In genomic region chr11:66639066-66639813, GRCh38 we compare ENCODE assay signal across 8 cellular contexts. TPM values are rescaled to one million over a fixed set of nuclear protein-coding genes. Genes with fewer than 3 reads are reported as not detected.
DNase-seq lines count a peak whose midpoint lies in the region; ATAC-seq and TF ChIP-seq lines count a peak whose summit lies in the region.

No MANE protein-coding gene starts in this region.

- no peak overlapping the region for H2BK5ac ChIP-seq in mesendoderm (ENCODE audit: low read length)

- peaks cover 67% of the 10 kb centered on the region for H3K79me2 ChIP-seq in mesendoderm (ENCODE audit: control insufficient read depth, insufficient read depth, low read length)

- TF ChIP-seq CTCF in RWPE2 (IDR thresholded peaks at IDR 0.05; ENCODE audit: poor library complexity, severe bottlenecking), result no peak
- peak; percentile 45 for TF ChIP-seq CTCF in type B pancreatic cell (conservative IDR thresholded peaks at IDR 0.05)

- peak overlapping the region; percentile 96 for H3K4me3 Mint-ChIP-seq in dendritic cell treated with granulocyte-macrophage colony-stimulating factor and Interleukin-4, amounts not matched to agents 40 ng/mL and 50 ng/mL, for 4 days
- peak overlapping the region; percentile 99 for H3K4me3 Mint-ChIP-seq in type B pancreatic cell

- no peak overlapping the region for H4K5ac ChIP-seq in mesendoderm (ENCODE audit: low read length)

- WGBS in mesendoderm (ENCODE audit: extremely low coverage, insufficient coverage, low lambda C conversion rate), result no CpG with 5 or more reads among the region's 27 CpGs

- peaks cover 86% of the 10 kb centered on the region for H3K36me3 Mint-ChIP-seq in dendritic cell treated with granulocyte-macrophage colony-stimulating factor and Interleukin-4, amounts not matched to agents 40 ng/mL and 50 ng/mL, for 4 days (ENCODE audit: low read depth)
- peaks cover 46% of the 10 kb centered on the region for H3K36me3 Mint-ChIP-seq in type B pancreatic cell

- peak overlapping the region; percentile 12 for H3K23ac ChIP-seq in mesendoderm (ENCODE audit: low read length)

- H3K4ac ChIP-seq in mesendoderm (ENCODE audit: low read depth, low read length), result peak overlapping the region; percentile 39

- H3K79me1 ChIP-seq in mesendoderm (ENCODE audit: low read length), result peaks cover 1% of the 10 kb centered on the region

- H3K9ac ChIP-seq in mesendoderm (ENCODE audit: low read length), result peak overlapping the region; percentile 97

- H3K27me3 ChIP-seq in RWPE2 (ENCODE audit: insufficient read depth, poor library complexity, severe bottlenecking) (no peaks in the 10 kb centered on the region), mesendoderm (ENCODE audit: insufficient read depth, low read length, poor library complexity) (no peaks in the 10 kb centered on the region)

- no peak overlapping the region for H2AK5ac ChIP-seq in mesendoderm (ENCODE audit: low read length)

- intact Hi-C loops in dendritic cell treated with granulocyte-macrophage colony-stimulating factor and Interleukin-4, amounts not matched to agents 40 ng/mL and 50 ng/mL, for 4 days (cut with micrococcal nuclease), result loop anchor here (5.0 kb wide), 1 partner anchor 38 kb away; the partner anchor contains the start of gene RBM4B

- H4K8ac ChIP-seq in mesendoderm (ENCODE audit: low read depth, low read length), result no peak overlapping the region

- H3K4me1 Mint-ChIP-seq in dendritic cell treated with granulocyte-macrophage colony-stimulating factor and Interleukin-4, amounts not matched to agents 40 ng/mL and 50 ng/mL, for 4 days (ENCODE audit: low read depth), result peaks cover 76% of the 10 kb centered on the region
- H3K4me1 Mint-ChIP-seq in type B pancreatic cell (ENCODE audit: unreplicated experiment), result peaks cover 52% of the 10 kb centered on the region

- H3K4me3 ChIP-seq in RWPE2 (ENCODE audit: severe bottlenecking) (peak overlapping the region; percentile 81), mesendoderm (ENCODE audit: low read length) (peak overlapping the region; percentile 95)

- H3K4me2 ChIP-seq in mesendoderm (ENCODE audit: low read length), result peak overlapping the region; percentile 89

- H2BK15ac ChIP-seq in mesendoderm (replicated peaks; ENCODE audit: low read depth), result no peak overlapping the region

- H3K9me3 Mint-ChIP-seq in dendritic cell treated with granulocyte-macrophage colony-stimulating factor and Interleukin-4, amounts not matched to agents 40 ng/mL and 50 ng/mL, for 4 days, result no peaks in the 10 kb centered on the region
- no peaks in the 10 kb centered on the region for H3K9me3 Mint-ChIP-seq in type B pancreatic cell

- H3K36me3 ChIP-seq in RWPE2 (ENCODE audit: low read depth) (peaks cover 68% of the 10 kb centered on the region), mesendoderm (ENCODE audit: control insufficient read depth, insufficient read depth, low read length) (peaks cover 5% of the 10 kb centered on the region)

- peak overlapping the region; percentile 61 for H3K27ac ChIP-seq in RWPE2 (ENCODE audit: poor library complexity, severe bottlenecking)
- peak overlapping the region; percentile 88 for H3K27ac ChIP-seq in mesendoderm (ENCODE audit: low read depth, low read length)

- no peaks in the 10 kb centered on the region for H3K27me3 Mint-ChIP-seq in dendritic cell treated with granulocyte-macrophage colony-stimulating factor and Interleukin-4, amounts not matched to agents 40 ng/mL and 50 ng/mL, for 4 days
- H3K27me3 Mint-ChIP-seq in type B pancreatic cell, result no peaks in the 10 kb centered on the region

- peak overlapping the region; percentile 99 for H3K56ac ChIP-seq in mesendoderm (ENCODE audit: low read length)

- peak; percentile 8 for DNase-seq in stimulated activated CD8-positive, alpha-beta memory T cell treated with anti-CD3 and anti-CD28 coated beads, Interleukin-12 subunit alpha, Interleukin-12 subunit beta, amount 100 ng/mL, for 4 hours (ENCODE audit: low read depth)
- no peak for DNase-seq in stimulated activated CD8-positive, alpha-beta memory T cell treated with anti-CD3 and anti-CD28 coated beads, Interleukin-4, amount 100 ng/mL, for 48 hours
- DNase-seq in RWPE2 (ENCODE audit: low spot score) (no peak), mesendoderm (peak; percentile 57), type B pancreatic cell (ENCODE audit: extremely low spot score, unreplicated experiment) (no peak), COLO829 (ENCODE audit: low spot score) (no peak)

- H3K27ac Mint-ChIP-seq in dendritic cell treated with granulocyte-macrophage colony-stimulating factor and Interleukin-4, amounts not matched to agents 40 ng/mL and 50 ng/mL, for 4 days, result peak overlapping the region; percentile 97
- H3K27ac Mint-ChIP-seq in type B pancreatic cell, result peak overlapping the region; percentile 99

- peaks cover 45% of the 10 kb centered on the region for H3K4me1 ChIP-seq in RWPE2 (ENCODE audit: insufficient read depth, poor library complexity, severe bottlenecking)
- peaks cover 5% of the 10 kb centered on the region for H3K4me1 ChIP-seq in mesendoderm (ENCODE audit: control insufficient read depth, low read depth, low read length)

- H3K9me3 ChIP-seq in RWPE2 (ENCODE audit: severe bottlenecking), result no peaks in the 10 kb centered on the region

- H2BK120ac ChIP-seq in mesendoderm (ENCODE audit: low read depth, low read length), result peak overlapping the region; percentile 4

- peak overlapping the region; percentile 35 for H3K18ac ChIP-seq in mesendoderm (ENCODE audit: low read length)

- ATAC-seq in RWPE2 (ENCODE audit: low read depth) (no peak), GM21723 (IDR thresholded peaks at IDR 0.05; ENCODE audit: unreplicated experiment) (no peak)

RNA-seq across cellular contexts. Expression of gene RBM4, which starts 0.7 kb away (rescaled TPM):
- polyA plus RNA-seq in mesendoderm (2013, experiment 1 of 2), result 165 TPM
- 161 TPM for polyA plus RNA-seq in mesendoderm (2013, experiment 2 of 2)
- 191 and 228 TPM in 2 replicates for total RNA-seq in type B pancreatic cell (ENCODE audit: low replicate concordance)

RNA-seq across cellular contexts. Expression of gene RBM14, which starts 22.8 kb away (rescaled TPM):
- polyA plus RNA-seq in mesendoderm (2013, experiment 1 of 2), result 92.7 TPM
- polyA plus RNA-seq in mesendoderm (2013, experiment 2 of 2), result 90.3 TPM
- total RNA-seq in type B pancreatic cell (ENCODE audit: low replicate concordance), result 106 and 128 TPM in 2 replicates

RNA-seq across cellular contexts. Expression of gene RBM4B, which starts 38.4 kb away (rescaled TPM):
- polyA plus RNA-seq in mesendoderm (2013, experiment 1 of 2), result 20.5 TPM
- polyA plus RNA-seq in mesendoderm (2013, experiment 2 of 2), result 19.3 TPM
- 25.2 and 49.1 TPM in 2 replicates for total RNA-seq in type B pancreatic cell (ENCODE audit: low replicate concordance)

RNA-seq across cellular contexts. Expression of gene CCS, which starts 46.3 kb away (rescaled TPM):
- 23.1 TPM for polyA plus RNA-seq in mesendoderm (2013, experiment 1 of 2)
- 22.0 TPM for polyA plus RNA-seq in mesendoderm (2013, experiment 2 of 2)
- total RNA-seq in type B pancreatic cell (ENCODE audit: low replicate concordance), result 40.9 and 58.0 TPM in 2 replicates

RNA-seq across cellular contexts. Expression of gene CCDC87, which starts 46.4 kb away (rescaled TPM):
- 0.21 TPM for polyA plus RNA-seq in mesendoderm (2013, experiment 1 of 2)
- polyA plus RNA-seq in mesendoderm (2013, experiment 2 of 2), result 0.15 TPM
- 0.94 and 1.1 TPM in 2 replicates for total RNA-seq in type B pancreatic cell (ENCODE audit: low replicate concordance)

Comparison
In these comparisons a context has a peak if more than half of its experiments do, and no peak if none do; other contexts are left out.
1. DNase-seq: peak in stimulated activated CD8-positive, alpha-beta memory T cell treated with anti-CD3 and anti-CD28 coated beads, Interleukin-12 subunit alpha, Interleukin-12 subunit beta, amount 100 ng/mL, for 4 hours (single experiment) and mesendoderm (single experiment); none in stimulated activated CD8-positive, alpha-beta memory T cell treated with anti-CD3 and anti-CD28 coated beads, Interleukin-4, amount 100 ng/mL, for 48 hours (single experiment), RWPE2 (single experiment), type B pancreatic cell (single experiment) and COLO829 (single experiment).